In the genomic region with DNA sequence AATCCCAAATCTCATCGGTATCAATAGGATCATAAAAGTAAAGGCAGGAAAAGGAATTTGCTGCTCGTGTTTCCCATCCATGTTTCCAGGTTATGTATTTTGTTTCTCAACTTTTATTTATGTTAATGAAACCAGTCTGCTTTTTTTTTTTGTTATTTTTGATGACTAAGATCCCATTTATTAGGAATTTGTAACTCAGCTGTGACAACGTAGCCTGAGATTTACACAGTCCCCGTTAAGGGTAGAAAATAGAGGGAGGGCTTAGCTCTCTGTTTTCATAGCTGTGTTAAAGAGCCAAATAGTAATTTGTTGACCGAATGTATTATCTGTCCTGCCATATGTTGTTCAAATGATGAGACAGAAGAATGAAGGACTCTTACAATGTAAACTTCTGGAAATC, we compare ENCODE assay signal across 22 cellular contexts.
"Had no signal": no experiment of that assay in that cellular context is flagged by ENCODE, and none has a peak within 500 bp of the region (broad histone marks: within the 10 kb centered on the region; RNA-seq: fewer than 3 reads in every experiment).

No MANE protein-coding gene starts in this region.

- H3K27ac ChIP-seq: cardiac muscle cell, epithelial cell of prostate, gastroesophageal sphincter, heart left ventricle, neural progenitor cell, pancreas, right lobe of liver, spleen, thyroid gland, WERI-Rb-1 had no signal

- H3K9me3 ChIP-seq: pancreas, thyroid gland had no signal

- H3K4me1 ChIP-seq: pancreas, right lobe of liver, thyroid gland had no signal

- H3K4me3 Mint-ChIP-seq: activated T-cell treated with anti-CD3 and anti-CD28 coated beads, Interleukin-2, amount 50 U/mL, for 72 hours; endodermal cell; memory B cell; neural progenitor cell; stimulated activated naive B cell treated with anti-CD40 and anti-IgM and Interleukin-4, amounts not matched to agents 10 μg/mL and 1 μg/mL and 100 μg/mL, for 72 hours had no signal

- H3K27ac Mint-ChIP-seq: activated T-cell treated with anti-CD3 and anti-CD28 coated beads, Interleukin-2, amount 50 U/mL, for 72 hours; endodermal cell; memory B cell; naive B cell; neural progenitor cell; stimulated activated naive B cell treated with anti-CD40 and anti-IgM and Interleukin-4, amounts not matched to agents 10 μg/mL and 1 μg/mL and 100 μg/mL, for 72 hours had no signal

- H3K9ac ChIP-seq: neural progenitor cell had no signal

- H3K27me3 ChIP-seq: cardiac muscle cell, gastroesophageal sphincter, heart left ventricle, neural progenitor cell, pancreas, right lobe of liver, spleen, thyroid gland had no signal

- ATAC-seq: activated T-cell treated with anti-CD3 and anti-CD28 coated beads, Interleukin-2, amount 50 U/mL, for 72 hours; gastroesophageal sphincter; heart left ventricle; left ventricle myocardium superior; pancreas; right lobe of liver; stimulated activated naive B cell treated with anti-CD40 and anti-IgM and Interleukin-4, amounts not matched to agents 10 μg/mL and 1 μg/mL and 100 μg/mL, for 72 hours had no signal

- H3K36me3 ChIP-seq: cardiac muscle cell, gastroesophageal sphincter, heart left ventricle, neural progenitor cell, pancreas, right lobe of liver, thyroid gland, WERI-Rb-1 had no signal

- H3K27me3 Mint-ChIP-seq: memory B cell; naive B cell; stimulated activated naive B cell treated with anti-CD40 and anti-IgM and Interleukin-4, amounts not matched to agents 10 μg/mL and 1 μg/mL and 100 μg/mL, for 72 hours had no signal

- H3K4me3 ChIP-seq: cardiac muscle cell, gastroesophageal sphincter, heart left ventricle, neural progenitor cell, pancreas, right lobe of liver, spleen, thyroid gland had no signal

- DNase-seq: activated CD4-positive, alpha-beta T cell treated with anti-CD3 and anti-CD28 coated beads for 1 hour; activated CD8-positive, alpha-beta memory T cell treated with anti-CD3 and anti-CD28 coated beads for 24 hours; activated CD8-positive, alpha-beta memory T cell treated with anti-CD3 and anti-CD28 coated beads, Interleukin-2, amount 50 U/mL, for 48 hours; activated effector memory CD4-positive, alpha-beta T cell treated with anti-CD3 and anti-CD28 coated beads, Interleukin-2, amount 50 U/mL, for 16 hours; activated naive CD4-positive, alpha-beta T cell treated with anti-CD3 and anti-CD28 coated beads, Interleukin-2, amount 50 U/mL, for 16 hours; activated T-cell treated with anti-CD3 and anti-CD28 coated beads, Interleukin-2, amount 50 U/mL, for 72 hours; endodermal cell; heart left ventricle; left ventricle myocardium superior; naive B cell; pancreas; right lobe of liver; spleen; stimulated activated naive B cell treated with anti-CD40 and anti-IgM and Interleukin-4, amounts not matched to agents 10 μg/mL and 1 μg/mL and 100 μg/mL, for 72 hours; T-helper 2 cell; thyroid gland; WERI-Rb-1 had no signal
